4 cellular contexts compared by ENCODE assay signal in the genomic region with DNA sequence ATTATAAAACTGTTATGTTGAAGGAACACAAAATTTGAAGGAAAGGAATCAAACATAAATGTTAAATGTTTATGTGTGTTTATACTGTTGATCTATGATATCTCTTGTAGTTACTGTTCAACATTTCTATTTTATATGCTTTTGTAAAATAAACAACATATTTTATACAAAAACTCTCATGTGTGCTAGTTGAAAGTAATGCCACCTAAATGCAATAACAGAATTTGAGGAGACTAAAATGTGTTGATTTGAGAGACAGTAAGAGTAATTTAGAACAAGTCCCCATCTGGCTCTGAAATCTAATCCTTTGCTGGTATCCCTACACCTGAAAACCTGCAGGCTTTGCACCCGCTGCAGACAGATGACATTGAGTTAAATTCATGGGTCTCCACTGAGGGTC.
"Had no signal": no experiment of that assay in that cellular context is flagged by ENCODE, and none has a peak within 500 bp of the region (broad histone marks: within the 10 kb centered on the region; RNA-seq: fewer than 3 reads in every experiment).

No MANE protein-coding gene starts in this region.

- DNase-seq: H9, HCEC 1CT, IMR-90 had no signal

- H3K4me3 ChIP-seq: GM23338 had no signal
